ENCODE assay signal across 8 cellular contexts in genomic region chr1:155609515-155610256, GRCh38. TPM values are rescaled to one million over a fixed set of nuclear protein-coding genes. Genes with fewer than 3 reads are reported as not detected.
DNase-seq lines count a peak whose midpoint lies in the region; ATAC-seq, FAIRE-seq and TF ChIP-seq lines count a peak whose summit lies in the region.

MSTO1 (plus strand) TSS chr1:155610218; CDS start chr1:155610249, 31 bp downstream.

- no peaks in the 10 kb centered on the region for H3K27me3 ChIP-seq in esophagus muscularis mucosa

- intact Hi-C loops in esophagus muscularis mucosa (cut with DNase I) = no loop called here

- no peaks in the 10 kb centered on the region for H3K27me3 Mint-ChIP-seq in activated T-cell treated with anti-CD3 and anti-CD28 coated beads, Interleukin-2, amount 50 U/mL, for 72 hours (ENCODE audit: low read depth)

- no peak for TF ChIP-seq EP300 in esophagus muscularis mucosa (IDR thresholded peaks at IDR 0.05)

- H3K9me3 ChIP-seq in KOPT-K1 (ENCODE audit: insufficient read depth, low read length, poor library complexity, severe bottlenecking) (no peaks in the 10 kb centered on the region), esophagus muscularis mucosa (no peaks in the 10 kb centered on the region)

- TF ChIP-seq CTCF in esophagus muscularis mucosa (IDR thresholded peaks at IDR 0.05) = peak in 1 of 3 experiments; percentile 15

- peaks cover 3 to 5% (median 4%) of the 10 kb centered on the region in 4 donors for H3K4me1 ChIP-seq in esophagus muscularis mucosa

- peak within 1 kb of the TSS; percentile 97 to 98 for H3K4me3 Mint-ChIP-seq in activated T-cell treated with anti-CD3 and anti-CD28 coated beads, Interleukin-2, amount 50 U/mL, for 72 hours

- DNase-seq in DMS79 (lab: John Stamatoyannopoulos, UW) (peak; percentile 95), RCC 7860 (ENCODE audit: low spot score) (peak; percentile 95), esophagus muscularis mucosa (ENCODE audit: extremely low spot score) (peak; percentile 99), myocyte (ENCODE audit: low read depth) (peak; percentile 98)
- peak; percentile 97 to 99 for DNase-seq in activated T-cell treated with anti-CD3 and anti-CD28 coated beads, Interleukin-2, amount 50 U/mL, for 72 hours
- DNase-seq in stimulated activated CD8-positive, alpha-beta memory T cell treated with anti-CD3 and anti-CD28 coated beads, Interleukin-7, amount 100 ng/mL, for 48 hours (ENCODE audit: extremely low read depth in 1 of 2, low read depth in 1 of 2) = peak; percentile 90 to 100

- no peaks in the 10 kb centered on the region for H3K9me3 Mint-ChIP-seq in activated T-cell treated with anti-CD3 and anti-CD28 coated beads, Interleukin-2, amount 50 U/mL, for 72 hours

- 19% methylated on average over 18 of the region's 47 CpGs for WGBS in esophagus muscularis mucosa

- H3K27ac ChIP-seq in KOPT-K1 (ENCODE audit: low read depth, low read length, poor library complexity, severe bottlenecking) (peak within 1 kb of the TSS; percentile 86), esophagus muscularis mucosa (replicated peaks in 1 of 4) (peak within 1 kb of the TSS; percentile 72 to 83 (median 76))

- H3K36me3 ChIP-seq in KOPT-K1 (ENCODE audit: insufficient read depth, low read length) (peaks cover 18% of the 10 kb centered on the region), esophagus muscularis mucosa (peaks cover 0 to 19% (median 14%) of the 10 kb centered on the region in 4 donors)

- peak within 1 kb of the TSS; percentile 60 to 71 (median 69) for H3K4me3 ChIP-seq in esophagus muscularis mucosa

- peak; percentile 92 for ATAC-seq in GM21786 (IDR thresholded peaks at IDR 0.05; ENCODE audit: unreplicated experiment)
- ATAC-seq in activated T-cell treated with anti-CD3 and anti-CD28 coated beads, Interleukin-2, amount 50 U/mL, for 72 hours (replicated peaks in 1 of 2) = peak; percentile 97

- peaks cover 0 to 8% of the 10 kb centered on the region in 2 donors for H3K36me3 Mint-ChIP-seq in activated T-cell treated with anti-CD3 and anti-CD28 coated beads, Interleukin-2, amount 50 U/mL, for 72 hours (ENCODE audit: insufficient read depth in 2 of 2)

- H3K27ac Mint-ChIP-seq in activated T-cell treated with anti-CD3 and anti-CD28 coated beads, Interleukin-2, amount 50 U/mL, for 72 hours = peak within 1 kb of the TSS; percentile 96

- peaks cover 14% of the 10 kb centered on the region for H3K4me1 Mint-ChIP-seq in activated T-cell treated with anti-CD3 and anti-CD28 coated beads, Interleukin-2, amount 50 U/mL, for 72 hours (ENCODE audit: low read depth)

- peak; percentile 52 for FAIRE-seq in RCC 7860 (lab: Jason Lieb, UNC)

- no peak for TF ChIP-seq POLR2A in esophagus muscularis mucosa (IDR thresholded peaks at IDR 0.05; ENCODE audit: low read depth)

RNA-seq across cellular contexts. Expression of gene MSTO1, which starts in this region (rescaled TPM):
- 10 to 100 TPM; 41.6 to 53.3 TPM for total RNA-seq in activated T-cell treated with anti-CD3 and anti-CD28 coated beads, Interleukin-2, amount 50 U/mL, for 72 hours
- total RNA-seq in esophagus muscularis mucosa = 10 to 100 TPM in 3 of 4 donors, 1 to 10 TPM in 1; 5.7 to 13.4 (median 11.2) TPM
- 18.9 and 19.4 TPM in 2 replicates for total RNA-seq in myocyte
- 48.1 TPM for polyA plus RNA-seq in myocyte (2012)

Comparison
In these comparisons a context has a peak if more than half of its experiments do, and no peak if none do; other contexts are left out.
1. Peak in every context shown above with its lines: DNase-seq, ATAC-seq, H3K4me3 ChIP-seq and H3K27ac ChIP-seq.